ENCODE assay signal across 8 cellular contexts in genomic region chr14:64880382-64881121, GRCh38. TPM values are rescaled to one million over a fixed set of nuclear protein-coding genes. Genes with fewer than 3 reads are reported as not detected.
DNase-seq lines count a peak whose midpoint lies in the region; ATAC-seq and TF ChIP-seq lines count a peak whose summit lies in the region.

No MANE protein-coding gene starts in this region.

- H3K27me3 ChIP-seq in ectodermal cell (ENCODE audit: control insufficient read depth, insufficient read depth, low read length, poor library complexity, severe bottlenecking), result peaks cover 85% of the 10 kb centered on the region

- H3K36me3 ChIP-seq in ectodermal cell (ENCODE audit: control insufficient read depth, insufficient read depth, low read length) (no peaks in the 10 kb centered on the region), mucosa of descending colon (ENCODE audit: low read depth) (no peaks in the 10 kb centered on the region)

- DNase-seq in AG10803 (ENCODE audit: low read depth) (no peak), NCI-H2196 (lab: John Stamatoyannopoulos, UW; ENCODE audit: unreplicated experiment) (peak; percentile 77), mucosa of descending colon (peak; percentile 50 to 63 (median 55)), COLO829 (ENCODE audit: low spot score) (no peak)
- DNase-seq in activated CD4-positive, alpha-beta T cell treated with anti-CD3 and anti-CD28 coated beads, Interleukin-2, amount 50 U/mL, for 4 hours, result peak; percentile 58
- peak; percentile 18 to 26 for DNase-seq in stimulated activated CD8-positive, alpha-beta memory T cell treated with anti-CD3 and anti-CD28 coated beads, Interleukin-4, amount 100 ng/mL, for 1 hour (ENCODE audit: low read depth in 2 of 2, low spot score in 1 of 2)

- H3K4me1 ChIP-seq in ectodermal cell (ENCODE audit: control insufficient read depth, insufficient read depth, low read length) (no peaks in the 10 kb centered on the region), mucosa of descending colon (ENCODE audit: low read depth) (peaks cover 10% of the 10 kb centered on the region)

- TF ChIP-seq CTCF in AG10803 (conservative IDR thresholded peaks at IDR 0.05; ENCODE audit: low read length), result no peak
- no peak for TF ChIP-seq CTCF in mucosa of descending colon (IDR thresholded peaks at IDR 0.05)

- no peaks in the 10 kb centered on the region for H3K9me3 ChIP-seq in ectodermal cell (ENCODE audit: control insufficient read depth, low read length)
- H3K9me3 ChIP-seq in mucosa of descending colon, result no peaks in the 10 kb centered on the region

- ATAC-seq in GM19463 (IDR thresholded peaks at IDR 0.05; ENCODE audit: unreplicated experiment) (peak; percentile 63), mucosa of descending colon (peak; percentile 79)

- H3K27ac ChIP-seq in ectodermal cell (ENCODE audit: insufficient read depth, low read depth, low read length, poor library complexity, severe bottlenecking), result no peak overlapping the region

- WGBS in ectodermal cell, 2 experiments, result 4% methylated on average over 42 of the region's 42 CpGs

- intact Hi-C loops in mucosa of descending colon (cut with DNase I, micrococcal nuclease), result loop anchor here in 1 of 2 donors (10.0 kb wide), 1 partner anchor 56 kb away; no protein-coding TSS in a partner anchor

- H3K4me3 ChIP-seq in AG10803 (ENCODE audit: low read length), result peak overlapping the region; percentile 33
- H3K4me3 ChIP-seq in ectodermal cell (ENCODE audit: insufficient read depth, low read depth, low read length), result peak overlapping the region; percentile 62
- peak overlapping the region; percentile 14 for H3K4me3 ChIP-seq in mucosa of descending colon

RNA-seq across cellular contexts. Expression of gene SPTB, which starts 0.8 kb away (rescaled TPM):
- 3.1 TPM for polyA plus RNA-seq in ectodermal cell (2013, experiment 1 of 4)
- 4.1 TPM for polyA plus RNA-seq in ectodermal cell (2013, experiment 2 of 4)
- 1.8 TPM for polyA plus RNA-seq in ectodermal cell (2013, experiment 3 of 4)
- polyA plus RNA-seq in ectodermal cell (2013, experiment 4 of 4), result 1.8 TPM
- total RNA-seq in mucosa of descending colon, result 1 to 10 TPM in 1 of 3 donors, under 1 TPM in 2; 0.35 to 1.4 (median 0.51) TPM

RNA-seq across cellular contexts. Expression of gene CHURC1, which starts 33.7 kb away (rescaled TPM):
- 40.2 TPM for polyA plus RNA-seq in ectodermal cell (2013, experiment 1 of 4)
- polyA plus RNA-seq in ectodermal cell (2013, experiment 2 of 4), result 44.3 TPM
- 32.0 TPM for polyA plus RNA-seq in ectodermal cell (2013, experiment 3 of 4)
- polyA plus RNA-seq in ectodermal cell (2013, experiment 4 of 4), result 30.5 TPM
- 10 to 100 TPM; 52.4 to 66.5 (median 65.4) TPM for total RNA-seq in mucosa of descending colon

Comparison
In these comparisons a context has a peak if more than half of its experiments do, and no peak if none do; other contexts are left out.
1. DNase-seq: peak in NCI-H2196 (single experiment), activated CD4-positive, alpha-beta T cell treated with anti-CD3 and anti-CD28 coated beads, Interleukin-2, amount 50 U/mL, for 4 hours (2 of 2), mucosa of descending colon (3 of 3) and stimulated activated CD8-positive, alpha-beta memory T cell treated with anti-CD3 and anti-CD28 coated beads, Interleukin-4, amount 100 ng/mL, for 1 hour (2 of 2); none in AG10803 (single experiment) and COLO829 (single experiment).
2. Peak in every context shown above with its lines, with median percentiles within 50 percentile points of each other: H3K4me3 ChIP-seq.